Comparison of ENCODE assay signal across 21 cellular contexts in the genomic region with DNA sequence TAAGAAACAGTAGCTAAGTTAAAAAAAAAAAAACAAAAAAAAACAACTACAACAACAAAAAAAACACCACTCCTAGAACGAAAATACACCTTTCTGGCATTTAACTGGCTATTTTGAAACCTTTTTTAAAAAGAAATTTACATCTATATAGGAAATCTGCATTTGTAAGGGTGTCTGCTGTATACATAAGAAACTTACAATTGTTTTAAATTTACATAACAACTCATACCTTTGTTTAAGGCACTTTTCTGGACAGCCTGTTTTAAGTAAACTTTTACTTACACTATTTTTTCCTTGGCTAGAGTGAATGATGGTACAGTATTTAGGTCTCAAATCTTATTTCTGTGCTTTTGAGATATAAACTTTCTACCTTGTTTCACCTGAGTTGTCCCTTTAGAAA. TPM values are rescaled to one million over a fixed set of nuclear protein-coding genes. Genes with fewer than 3 reads are reported as not detected.
A peak's percentile ranks its signal among the peaks of the same experiment; 100 is the strongest.
DNase-seq lines count a peak whose midpoint lies in the region; ATAC-seq and TF ChIP-seq lines count a peak whose summit lies in the region.
"Had no signal": no experiment of that assay in that cellular context is flagged by ENCODE, and none has a peak within 500 bp of the region (broad histone marks: within the 10 kb centered on the region; RNA-seq: fewer than 3 reads in every experiment).

No MANE protein-coding gene starts in this region.

- H2BK12ac ChIP-seq in H9 (ENCODE audit: insufficient read length, low read depth, low read length), result no peak overlapping the region

- H3K27me3 Mint-ChIP-seq in H9 (ENCODE audit: low read depth), result no peaks in the 10 kb centered on the region
- H3K27me3 Mint-ChIP-seq in WTC11 (ENCODE audit: low read depth), result no peaks in the 10 kb centered on the region; the same call in 1 of the 2 replicates

- no peak overlapping the region for H4K5ac ChIP-seq in H9 (ENCODE audit: insufficient read length, low read depth, low read length)

- no peak overlapping the region for H2AFZ ChIP-seq in H9 (ENCODE audit: low read length)

- H3K9me3 Mint-ChIP-seq in H9, result no peaks in the 10 kb centered on the region
- H3K9me3 Mint-ChIP-seq in WTC11, result no peaks in the 10 kb centered on the region
- H3K9me3 Mint-ChIP-seq: HFFc6 had no signal

- H3K4ac ChIP-seq in H9 (ENCODE audit: low read depth, low read length), result no peak overlapping the region

- peak; percentile 36 for ATAC-seq in WTC11
- ATAC-seq in upper lobe of right lung, result no peak
- ATAC-seq in GM21717 (IDR thresholded peaks at IDR 0.05; ENCODE audit: unreplicated experiment), result no peak
- ATAC-seq: GM12878, SK-N-SH treated with all-trans-retinoic acid at 6 μM for 48 hours had no signal

- H3K79me1 ChIP-seq in H9 (ENCODE audit: insufficient read depth, low read depth, low read length, poor library complexity, severe bottlenecking), result no peaks in the 10 kb centered on the region

- peaks cover 11% of the 10 kb centered on the region for H3K4me1 ChIP-seq in H9 (ENCODE audit: insufficient read depth, low read length)
- H3K4me1 ChIP-seq in iPS-18a (ENCODE audit: control insufficient read depth, low read depth, low read length), result peaks cover 56% of the 10 kb centered on the region
- no peaks in the 10 kb centered on the region for H3K4me1 ChIP-seq in upper lobe of right lung
- no peaks in the 10 kb centered on the region for H3K4me1 ChIP-seq in effector memory CD4-positive, alpha-beta T cell (ENCODE audit: control insufficient read depth, insufficient read depth, low read length, poor library complexity, severe bottlenecking)
- H3K4me1 ChIP-seq: SJCRH30 had no signal

- H2AK5ac ChIP-seq in H9 (ENCODE audit: insufficient read length, low read length), result no peak overlapping the region

- no peaks in the 10 kb centered on the region for H4K20me1 ChIP-seq in H9 (ENCODE audit: control insufficient read depth, insufficient read depth, insufficient read length)

- CTCF ChIA-PET in WTC11 (lab: Charles Lee), result interaction anchor here (0.8 to 1.7 kb wide), 4 partner anchors 26 to 109 kb away, joined by 3 to 5 read pairs (median 4); no protein-coding TSS in a partner anchor

- no CpG with 5 or more reads among the region's 1 CpG for WGBS in H9 (ENCODE audit: extremely low coverage, insufficient read length, low lambda C conversion rate)

- no peak overlapping the region for H3K56ac ChIP-seq in H9 (ENCODE audit: insufficient read length, low read depth, low read length)

- H3K14ac ChIP-seq in H9 (ENCODE audit: insufficient read depth, low read length), result no peak overlapping the region

- H3K4me3 ChIP-seq in iPS-18a (ENCODE audit: low read length) (peak overlapping the region; percentile 19), upper lobe of right lung (no peak overlapping the region)
- H3K4me3 ChIP-seq in effector memory CD4-positive, alpha-beta T cell (ENCODE audit: insufficient read depth, low read depth, low read length, poor library complexity, severe bottlenecking), result no peak overlapping the region
- H3K4me3 ChIP-seq: GM12878, MG63, SJCRH30 had no signal

- H3K4me3 Mint-ChIP-seq in H9, result peak overlapping the region; percentile 35 to 70
- H3K4me3 Mint-ChIP-seq in WTC11, result peak overlapping the region; percentile 49
- H3K4me3 Mint-ChIP-seq: HFFc6 had no signal

- no peak overlapping the region for H4K8ac ChIP-seq in H9 (replicated peaks; ENCODE audit: insufficient read length, low read depth, low read length)

- no peak overlapping the region for H3K18ac ChIP-seq in H9 (ENCODE audit: insufficient read length, low read depth, low read length)

- no peak overlapping the region for H2BK20ac ChIP-seq in H9 (ENCODE audit: low read depth, low read length, poor library complexity, severe bottlenecking)

- H2BK15ac ChIP-seq in H9 (ENCODE audit: low read depth, low read length), result no peak overlapping the region

- H3K79me2 ChIP-seq in H9 (ENCODE audit: insufficient read depth, low read length), result no peaks in the 10 kb centered on the region

- H3K36me3 Mint-ChIP-seq in H9 (ENCODE audit: insufficient read depth in 1 of 3, low read depth in 3 of 3) (no peaks in the 10 kb centered on the region), WTC11 (no peaks in the 10 kb centered on the region)

- TF ChIP-seq CTCF in H9 (conservative IDR thresholded peaks at IDR 0.05), result no peak
- TF ChIP-seq CTCF in WTC11 (IDR thresholded peaks at IDR 0.05), result no peak
- no peak for TF ChIP-seq CTCF in upper lobe of right lung (IDR thresholded peaks at IDR 0.05)

- no peak overlapping the region for H4K91ac ChIP-seq in H9 (ENCODE audit: insufficient read length, low read depth, low read length)

- H3K27ac Mint-ChIP-seq in H9 (peak overlapping the region; percentile 95 to 99 (median 98)), WTC11 (peak overlapping the region; percentile 97)
- H3K27ac Mint-ChIP-seq: HFFc6 had no signal

- H3K9ac ChIP-seq in H9 (ENCODE audit: extremely low read depth, insufficient read length, low read length) (no peak overlapping the region), iPS-18a (ENCODE audit: low read length) (peak overlapping the region; percentile 57)

- H3K9me3 ChIP-seq in H9 (ENCODE audit: control insufficient read depth, low read depth, low read length) (no peaks in the 10 kb centered on the region), iPS-18a (ENCODE audit: control insufficient read depth, low read depth, low read length) (no peaks in the 10 kb centered on the region), upper lobe of right lung (no peaks in the 10 kb centered on the region)
- H3K9me3 ChIP-seq in effector memory CD4-positive, alpha-beta T cell (ENCODE audit: control insufficient read depth, low read length), result no peaks in the 10 kb centered on the region
- H3K9me3 ChIP-seq: MG63, SJCRH30 had no signal

- POLR2A ChIA-PET in WTC11 (lab: Charles Lee), result no interaction called here

- DNase-seq in H9 (no peak), WTC11 (ENCODE audit: low spot score) (no peak), upper lobe of right lung (no peak), GM03348 (ENCODE audit: low spot score) (no peak), COR-L47 (lab: John Stamatoyannopoulos, UW) (no peak)
- no peak for DNase-seq in effector memory CD4-positive, alpha-beta T cell
- DNase-seq: HFFc6, IMR-90, KG1, MG63, NCI-H2029 treated with DMSO at 0.1 percent for 48 hours, NCI-H2171, NCI-H226, NCI-H510A, NCI-H69, OCI-M1, SJCRH30 had no signal

- H3K23ac ChIP-seq in H9 (ENCODE audit: insufficient read length, low read depth, low read length), result no peak overlapping the region

- H3K27ac ChIP-seq in H9 (ENCODE audit: insufficient read length, low read depth, low read length) (peak overlapping the region; percentile 81), iPS-18a (ENCODE audit: low read length) (peak overlapping the region; percentile 92), upper lobe of right lung (peak overlapping the region; percentile 63)
- H3K27ac ChIP-seq in effector memory CD4-positive, alpha-beta T cell (ENCODE audit: insufficient read depth, low read length, poor library complexity, severe bottlenecking), result no peak overlapping the region
- H3K27ac ChIP-seq: SJCRH30 had no signal

- intact Hi-C loops in upper lobe of right lung (cut with DNase I), result no loop called here

- H3K23me2 ChIP-seq in H9 (ENCODE audit: insufficient read length, low read depth, low read length, poor library complexity, severe bottlenecking), result no peaks in the 10 kb centered on the region

- H3K4me2 ChIP-seq in H9 (ENCODE audit: insufficient read depth, insufficient read length, low read length), result peak overlapping the region; percentile 28

- H3K36me3 ChIP-seq in iPS-18a (ENCODE audit: control insufficient read depth, low read depth, low read length), result no peaks in the 10 kb centered on the region
- no peaks in the 10 kb centered on the region for H3K36me3 ChIP-seq in upper lobe of right lung
- no peaks in the 10 kb centered on the region for H3K36me3 ChIP-seq in effector memory CD4-positive, alpha-beta T cell (ENCODE audit: control insufficient read depth, insufficient read depth, low read length)
- H3K36me3 ChIP-seq: MG63, SJCRH30 had no signal

- H2BK120ac ChIP-seq in H9 (ENCODE audit: low read depth, low read length, poor library complexity, severe bottlenecking), result no peak overlapping the region

- H2BK5ac ChIP-seq in H9 (ENCODE audit: insufficient read length, low read length), result no peak overlapping the region

- H3T11ph ChIP-seq in H9 (ENCODE audit: low read length), result no peak overlapping the region

- H3K4me1 Mint-ChIP-seq in H9, result peaks cover 61 to 67% of the 10 kb centered on the region in 2 experiments
- H3K4me1 Mint-ChIP-seq in WTC11, result peaks cover 66% of the 10 kb centered on the region

- H3K27me3 ChIP-seq in H9 (ENCODE audit: insufficient read depth, low read length) (no peaks in the 10 kb centered on the region), iPS-18a (ENCODE audit: control insufficient read depth, insufficient read depth, low read length) (no peaks in the 10 kb centered on the region), upper lobe of right lung (no peaks in the 10 kb centered on the region)
- no peaks in the 10 kb centered on the region for H3K27me3 ChIP-seq in effector memory CD4-positive, alpha-beta T cell (replicated peaks; ENCODE audit: control insufficient read depth, insufficient read depth, low read length, poor library complexity, severe bottlenecking)
- H3K27me3 ChIP-seq: MG63, SJCRH30 had no signal

TF ChIP-seq in WTC11, 78 proteins besides CTCF, POLR2A, EP300 and RAD21:
- no peak for TF ChIP-seq MYBL2 (CRISPR knock-in tag; IDR thresholded peaks at IDR 0.05)

RNA-seq across cellular contexts. Expression of a gene that starts 34.0 kb away (rescaled TPM):
- total RNA-seq in H9 (2021), result 24.0 and 24.5 TPM in 2 replicates
- 22.1 to 30.4 TPM (median 29.7 TPM) in 3 replicates for total RNA-seq in WTC11 (2021)
- 210 TPM for total RNA-seq in upper lobe of right lung
